Comparison of ENCODE assay signal across 8 cellular contexts in genomic region chr11:63870351-63871197, GRCh38. TPM values are rescaled to one million over a fixed set of nuclear protein-coding genes. Genes with fewer than 3 reads are reported as not detected.
DNase-seq lines count a peak whose midpoint lies in the region; ATAC-seq and TF ChIP-seq lines count a peak whose summit lies in the region.

No MANE protein-coding gene starts in this region.

- peak overlapping the region; percentile 56 for H3K27ac Mint-ChIP-seq in dendritic cell treated with granulocyte-macrophage colony-stimulating factor and Interleukin-4, amounts not matched to agents 40 ng/mL and 50 ng/mL, for 4 days
- peak overlapping the region; percentile 6 for H3K27ac Mint-ChIP-seq in progenitor cell of endocrine pancreas

- no peaks in the 10 kb centered on the region for H3K9me3 Mint-ChIP-seq in dendritic cell treated with granulocyte-macrophage colony-stimulating factor and Interleukin-4, amounts not matched to agents 40 ng/mL and 50 ng/mL, for 4 days
- H3K9me3 Mint-ChIP-seq in progenitor cell of endocrine pancreas (ENCODE audit: low read depth): no peaks in the 10 kb centered on the region

- H3F3A ChIP-seq in MM.1S (ENCODE audit: insufficient read depth, low read length): peaks cover 37% of the 10 kb centered on the region

- H3K9ac ChIP-seq in MM.1S (ENCODE audit: low read length): no peak overlapping the region

- no peaks in the 10 kb centered on the region for H3K9me2 ChIP-seq in MM.1S (replicated peaks; ENCODE audit: insufficient read depth, low read length)

- DNase-seq in CD1c-positive myeloid dendritic cell (ENCODE audit: extremely low spot score) (peak; percentile 48), MM.1S (no peak), progenitor cell of endocrine pancreas (ENCODE audit: low spot score, unreplicated experiment) (no peak), NCI-H748 (lab: John Stamatoyannopoulos, UW; ENCODE audit: unreplicated experiment) (no peak), SKM-1 (lab: John Stamatoyannopoulos, UW; ENCODE audit: unreplicated experiment) (no peak)
- DNase-seq in effector CD4-positive, alpha-beta T cell: no peak

- H2AFZ ChIP-seq in MM.1S (ENCODE audit: low read length): no peak overlapping the region

- H3K36me3 Mint-ChIP-seq in dendritic cell treated with granulocyte-macrophage colony-stimulating factor and Interleukin-4, amounts not matched to agents 40 ng/mL and 50 ng/mL, for 4 days (ENCODE audit: low read depth): peaks cover 64% of the 10 kb centered on the region
- no peaks in the 10 kb centered on the region for H3K36me3 Mint-ChIP-seq in progenitor cell of endocrine pancreas (ENCODE audit: insufficient read depth)

- H3K4me1 ChIP-seq in MM.1S (ENCODE audit: low read length): peaks cover 57% of the 10 kb centered on the region

- peak overlapping the region; percentile 38; the same call in 1 of the 2 replicates for H3K27ac ChIP-seq in MM.1S (ENCODE audit: low read length)

- H4K20me1 ChIP-seq in MM.1S (ENCODE audit: insufficient read depth, low read length): peaks cover 6% of the 10 kb centered on the region; the same call in 1 of the 2 replicates

- H3K27me3 Mint-ChIP-seq in dendritic cell treated with granulocyte-macrophage colony-stimulating factor and Interleukin-4, amounts not matched to agents 40 ng/mL and 50 ng/mL, for 4 days: no peaks in the 10 kb centered on the region
- no peaks in the 10 kb centered on the region for H3K27me3 Mint-ChIP-seq in progenitor cell of endocrine pancreas

- peaks cover 82% of the 10 kb centered on the region for H3K79me2 ChIP-seq in MM.1S (ENCODE audit: low read length)

- H3K27me3 ChIP-seq in MM.1S (replicated peaks; ENCODE audit: insufficient read depth, low read length): no peaks in the 10 kb centered on the region

- no peak overlapping the region for H3K4me3 Mint-ChIP-seq in dendritic cell treated with granulocyte-macrophage colony-stimulating factor and Interleukin-4, amounts not matched to agents 40 ng/mL and 50 ng/mL, for 4 days
- H3K4me3 Mint-ChIP-seq in progenitor cell of endocrine pancreas (ENCODE audit: low read depth): no peak overlapping the region

- H3K4me1 Mint-ChIP-seq in dendritic cell treated with granulocyte-macrophage colony-stimulating factor and Interleukin-4, amounts not matched to agents 40 ng/mL and 50 ng/mL, for 4 days (ENCODE audit: low read depth): peaks cover 91% of the 10 kb centered on the region
- peaks cover 40% of the 10 kb centered on the region for H3K4me1 Mint-ChIP-seq in progenitor cell of endocrine pancreas (ENCODE audit: low read depth)

- H3K9me3 ChIP-seq in MM.1S (replicated peaks; ENCODE audit: insufficient read depth, low read length): no peaks in the 10 kb centered on the region

- H3K4me3 ChIP-seq in MM.1S (ENCODE audit: low read length): no peak overlapping the region

- intact Hi-C loops in dendritic cell treated with granulocyte-macrophage colony-stimulating factor and Interleukin-4, amounts not matched to agents 40 ng/mL and 50 ng/mL, for 4 days (cut with micrococcal nuclease): loop anchor here (10.0 kb wide), 1 partner anchor 74 kb away; no protein-coding TSS in a partner anchor

- TF ChIP-seq CTCF in MM.1S (IDR thresholded peaks at IDR 0.05; ENCODE audit: low read length) (no peak), progenitor cell of endocrine pancreas (IDR thresholded peaks at IDR 0.05; ENCODE audit: unreplicated experiment) (no peak)

- ATAC-seq in HG02588 (IDR thresholded peaks at IDR 0.05; ENCODE audit: unreplicated experiment): no peak

- no peak overlapping the region for H3K4me2 ChIP-seq in MM.1S (ENCODE audit: low read depth, low read length)

- no peaks in the 10 kb centered on the region for H3K36me3 ChIP-seq in MM.1S (replicated peaks; ENCODE audit: insufficient read depth, low read length)

RNA-seq across cellular contexts. Expression of gene MARK2, which starts 31.7 kb away (rescaled TPM):
- total RNA-seq in progenitor cell of endocrine pancreas: 55.5 and 59.1 TPM in 2 replicates

RNA-seq across cellular contexts. Expression of gene RCOR2, which starts 46.4 kb away (rescaled TPM):
- total RNA-seq in progenitor cell of endocrine pancreas: 39.4 and 39.7 TPM in 2 replicates

RNA-seq across cellular contexts. Expression of gene SPINDOC, which starts 57.3 kb away (rescaled TPM):
- total RNA-seq in progenitor cell of endocrine pancreas: 75.3 and 77.8 TPM in 2 replicates
